Comparison of ENCODE assay signal across 8 cellular contexts in the genomic region with DNA sequence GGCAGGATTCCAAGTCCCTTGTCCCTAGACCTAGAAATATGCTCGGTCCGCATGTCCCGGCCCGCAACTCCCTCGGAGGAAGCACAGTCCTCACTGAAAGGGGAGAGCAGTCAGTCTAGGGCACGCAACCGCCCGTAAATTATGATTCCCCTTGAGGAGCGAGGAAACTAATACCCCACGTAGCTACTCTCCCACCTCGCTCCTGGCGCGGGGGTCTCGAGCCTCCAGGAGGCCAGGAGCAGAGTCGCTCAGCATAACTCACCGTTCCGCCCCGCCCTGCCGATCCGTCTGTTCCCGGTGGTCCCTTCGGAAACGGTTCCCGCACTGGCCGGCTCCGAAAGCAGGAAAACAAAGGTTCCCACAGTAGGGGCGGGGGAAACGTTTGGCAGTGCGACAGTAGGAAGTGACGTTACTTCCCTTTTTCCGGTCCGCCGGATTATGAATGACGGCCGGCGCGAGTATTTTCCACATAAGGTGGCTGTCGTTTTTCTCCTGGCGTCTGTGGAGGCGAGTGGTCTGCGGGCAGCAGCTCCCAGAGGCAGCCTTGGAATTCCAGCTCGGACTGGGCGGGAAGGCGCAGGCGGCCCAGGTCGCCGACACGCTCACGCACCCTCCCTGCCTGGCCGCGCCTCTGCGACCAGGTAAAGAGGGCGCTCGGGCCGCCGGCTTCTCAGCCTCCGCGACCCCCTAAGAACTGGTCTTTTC. TPM values are rescaled to one million over a fixed set of nuclear protein-coding genes. Genes with fewer than 3 reads are reported as not detected.
DNase-seq lines count a peak whose midpoint lies in the region; ATAC-seq, FAIRE-seq and TF ChIP-seq lines count a peak whose summit lies in the region.

A gene with protein sequence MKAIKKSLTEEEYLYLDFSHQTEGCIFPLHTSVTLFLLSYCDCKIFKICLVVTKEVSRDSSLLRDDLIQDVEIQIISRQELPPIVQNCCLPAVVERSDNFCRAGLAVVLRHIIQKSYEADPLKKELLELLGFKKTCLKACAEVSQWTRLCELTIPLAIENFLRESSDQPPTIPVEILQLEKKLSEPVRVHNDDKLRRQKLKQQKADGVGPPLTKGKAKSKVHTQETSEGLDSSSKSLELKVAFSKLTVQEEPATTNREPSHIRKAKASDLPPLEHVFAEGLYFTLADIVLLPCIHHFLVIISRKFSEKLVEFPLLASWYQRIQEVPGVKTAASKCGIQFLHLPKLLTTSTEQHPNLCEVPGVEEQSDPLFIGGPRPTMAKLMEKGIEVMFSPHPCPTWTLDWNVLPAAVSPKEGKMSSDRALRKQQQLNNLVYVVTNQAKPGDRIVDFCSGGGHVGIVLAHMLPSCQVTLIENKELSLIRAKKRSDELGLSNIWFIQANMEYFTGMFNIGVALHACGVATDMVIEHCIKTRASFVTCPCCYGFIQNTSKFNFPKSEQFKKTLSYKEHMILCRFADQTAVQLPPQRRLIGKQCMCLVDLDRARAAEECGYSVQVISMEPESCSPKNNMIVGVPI (plus strand): TSS at position 409 of the 705 bp plus-strand sequence. CDS start 8,830 bp downstream, outside the sequence.
A gene with protein sequence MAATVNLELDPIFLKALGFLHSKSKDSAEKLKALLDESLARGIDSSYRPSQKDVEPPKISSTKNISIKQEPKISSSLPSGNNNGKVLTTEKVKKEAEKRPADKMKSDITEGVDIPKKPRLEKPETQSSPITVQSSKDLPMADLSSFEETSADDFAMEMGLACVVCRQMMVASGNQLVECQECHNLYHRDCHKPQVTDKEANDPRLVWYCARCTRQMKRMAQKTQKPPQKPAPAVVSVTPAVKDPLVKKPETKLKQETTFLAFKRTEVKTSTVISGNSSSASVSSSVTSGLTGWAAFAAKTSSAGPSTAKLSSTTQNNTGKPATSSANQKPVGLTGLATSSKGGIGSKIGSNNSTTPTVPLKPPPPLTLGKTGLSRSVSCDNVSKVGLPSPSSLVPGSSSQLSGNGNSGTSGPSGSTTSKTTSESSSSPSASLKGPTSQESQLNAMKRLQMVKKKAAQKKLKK (minus strand): TSS at position 314 of the 705 bp plus-strand sequence. CDS start 8,684 bp downstream, outside the sequence.

- TF ChIP-seq CTCF in OCI-LY3 (IDR thresholded peaks at IDR 0.05; ENCODE audit: low read depth, low read length): no peak
- TF ChIP-seq CTCF in endothelial cell of umbilical vein (IDR thresholded peaks at IDR 0.05; ENCODE audit: extremely low read depth in 1 of 2, insufficient read depth in 1 of 2, low read depth in 1 of 2, low read length in 2 of 2): peak in 1 of 2 donors; percentile 0

- ATAC-seq in GM21515 (IDR thresholded peaks at IDR 0.05; ENCODE audit: unreplicated experiment): peak; percentile 80

- POLR2A ChIA-PET in endothelial cell of umbilical vein (lab: Charles Lee): interaction anchor here (0.6 kb wide), 1 partner anchor 561 kb away, joined by 4 read pairs; no protein-coding TSS in a partner anchor

- FAIRE-seq in endothelial cell of umbilical vein (lab: Jason Lieb, UNC): peak; percentile 85

- H3K4me3 ChIP-seq in OCI-LY3 (ENCODE audit: low read length): peak within 1 kb of the TSS; percentile 96
- peak within 1 kb of the TSS; percentile 46 to 93 (median 93) for H3K4me3 ChIP-seq in endothelial cell of umbilical vein (replicated peaks in 1 of 3; ENCODE audit: insufficient read depth in 1 of 3, low read depth in 1 of 3, low read length in 3 of 3)

- intact Hi-C loops in endothelial cell of umbilical vein (cut with micrococcal nuclease): loop anchor here (1.0 to 10.0 kb wide), 4 partner anchors 286 to 609 kb away; a partner anchor contains a TSS

- peaks cover 89% of the 10 kb centered on the region for H3K79me2 ChIP-seq in OCI-LY3 (ENCODE audit: low read length)
- H3K79me2 ChIP-seq in endothelial cell of umbilical vein (ENCODE audit: control insufficient read depth, insufficient read depth, low read length): peaks cover 56% of the 10 kb centered on the region

- H3K9me3 ChIP-seq in OCI-LY3 (ENCODE audit: insufficient read depth, low read length) (no peaks in the 10 kb centered on the region), endothelial cell of umbilical vein (replicated peaks; ENCODE audit: control insufficient read depth, insufficient read depth, low read length) (no peaks in the 10 kb centered on the region)

- H3K27ac ChIP-seq in OCI-LY3 (ENCODE audit: low read length) (peak within 1 kb of the TSS; percentile 43), endothelial cell of umbilical vein (ENCODE audit: insufficient read depth, low read depth, low read length) (peak within 1 kb of the TSS; percentile 61)

- H3K27me3 ChIP-seq in OCI-LY3 (ENCODE audit: low read depth, low read length) (no peaks in the 10 kb centered on the region), endothelial cell of umbilical vein (ENCODE audit: control insufficient read depth in 2 of 2, insufficient read depth in 2 of 2, low read length in 2 of 2) (no peaks in the 10 kb centered on the region)

- dilution Hi-C loops in endothelial cell of umbilical vein (cut with MboI; ENCODE audit: extremely low pct_ligation_motif_present, low sequenced_read_pairs): no loop called here

- H3K4me1 ChIP-seq in OCI-LY3 (ENCODE audit: low read length): peaks cover 36% of the 10 kb centered on the region
- H3K4me1 ChIP-seq in endothelial cell of umbilical vein (ENCODE audit: control insufficient read depth, extremely low read depth, insufficient read depth, low read length): peaks cover 16% of the 10 kb centered on the region

- DNase-seq in D341Med (ENCODE audit: low spot score): peak; percentile 87
- peak; percentile 58 for DNase-seq in HuH-7 (ENCODE audit: low spot score)
- DNase-seq in activated T-cell treated with anti-CD3 and anti-CD28 coated beads for 1 hour (ENCODE audit: low read depth): peak; percentile 81
- peak; percentile 95 for DNase-seq in endothelial cell of umbilical vein (ENCODE audit: low read depth, low spot score)
- peak; percentile 95 for DNase-seq in midbrain (lab: John Stamatoyannopoulos, UW)
- peak; percentile 70 to 79 for DNase-seq in stimulated activated CD8-positive, alpha-beta memory T cell treated with anti-CD3 and anti-CD28 coated beads, Interleukin-2, amount 100 ng/mL, for 1 hour (ENCODE audit: low read depth in 2 of 2)

- CTCF ChIA-PET in endothelial cell of umbilical vein (lab: Charles Lee): interaction anchor here (1.2 kb wide), 1 partner anchor 188 kb away, joined by 5 read pairs; no protein-coding TSS in a partner anchor

- H3K4me2 ChIP-seq in OCI-LY3 (ENCODE audit: low read length): peak within 1 kb of the TSS; percentile 90
- peak within 1 kb of the TSS; percentile 99 for H3K4me2 ChIP-seq in endothelial cell of umbilical vein (ENCODE audit: insufficient read depth, low read length)

- peak; percentile 89 for TF ChIP-seq POLR2A in endothelial cell of umbilical vein (IDR thresholded peaks at IDR 0.05; ENCODE audit: low read depth, low read length)

- peak within 1 kb of the TSS; percentile 89 for H3K9ac ChIP-seq in OCI-LY3 (ENCODE audit: low read length)
- peak within 1 kb of the TSS; percentile 82 for H3K9ac ChIP-seq in endothelial cell of umbilical vein (replicated peaks; ENCODE audit: extremely low read depth, insufficient read depth, low read length)

- H4K20me1 ChIP-seq in OCI-LY3 (ENCODE audit: insufficient read depth, low read length): no peaks in the 10 kb centered on the region
- H4K20me1 ChIP-seq in endothelial cell of umbilical vein (replicated peaks; ENCODE audit: control insufficient read depth, extremely low read depth, insufficient read depth, low read length): no peaks in the 10 kb centered on the region

- no TSS peak for BruUV-seq in endothelial cell of umbilical vein (replicated peaks; lab: Mats Ljungman, UMichigan)

- H3K36me3 ChIP-seq in OCI-LY3 (replicated peaks; ENCODE audit: low read depth, low read length) (peaks cover 4% of the 10 kb centered on the region), endothelial cell of umbilical vein (ENCODE audit: control insufficient read depth in 2 of 2, extremely low read depth in 1 of 2, insufficient read depth in 2 of 2, low read length in 2 of 2) (no peaks in the 10 kb centered on the region)

- no peaks in the 10 kb centered on the region for H3K9me1 ChIP-seq in endothelial cell of umbilical vein (replicated peaks; ENCODE audit: control insufficient read depth, extremely low read depth, insufficient read depth, low read length)

- H2AFZ ChIP-seq in OCI-LY3 (ENCODE audit: low read depth, low read length): peak within 1 kb of the TSS; percentile 90; the same call in 1 of the 2 replicates
- peak within 1 kb of the TSS; percentile 95 for H2AFZ ChIP-seq in endothelial cell of umbilical vein (ENCODE audit: low read depth, low read length)

TF ChIP-seq in endothelial cell of umbilical vein, 7 proteins besides CTCF, POLR2A, EP300 and RAD21:
- TF ChIP-seq GATA2 (IDR thresholded peaks at IDR 0.05; ENCODE audit: insufficient read depth, insufficient read length, low read depth, low read length): no peak
- TF ChIP-seq POLR2AphosphoS5 (IDR thresholded peaks at IDR 0.05; ENCODE audit: insufficient read depth, low read depth, low read length): peak; percentile 94
- peak; percentile 38 for TF ChIP-seq MYC (IDR thresholded peaks at IDR 0.05; ENCODE audit: low read depth, low read length)

RNA-seq across cellular contexts. Expression of the first gene that starts in this region (rescaled TPM):
- total RNA-seq in endothelial cell of umbilical vein: 11.3 and 13.1 TPM in 2 replicates
- polyA plus RNA-seq in endothelial cell of umbilical vein: 2.4 and 3.3 TPM in 2 replicates
- polyA plus RNA-seq in endothelial cell of umbilical vein (2011; cell fraction: cytosol; rRNA removed): 5.3 and 5.6 TPM in 2 replicates
- polyA plus RNA-seq in endothelial cell of umbilical vein (2011; cell fraction: nucleus; rRNA removed): 4.7 and 6.8 TPM in 2 replicates
- 5.6 and 7.7 TPM in 2 replicates for polyA plus RNA-seq in endothelial cell of umbilical vein (2012)
- polyA minus RNA-seq in endothelial cell of umbilical vein: 7.3 and 10.1 TPM in 2 replicates
- polyA minus RNA-seq in endothelial cell of umbilical vein (2011; cell fraction: cytosol; rRNA and poly(A)+ RNA removed): 9.5 TPM
- 17.5 and 19.8 TPM in 2 replicates for polyA minus RNA-seq in endothelial cell of umbilical vein (2011; cell fraction: nucleus; rRNA and poly(A)+ RNA removed)

RNA-seq across cellular contexts. Expression of the second gene that starts in this region (rescaled TPM):
- total RNA-seq in endothelial cell of umbilical vein: 19.5 and 19.7 TPM in 2 replicates
- 18.3 and 20.9 TPM in 2 replicates for polyA plus RNA-seq in endothelial cell of umbilical vein
- polyA plus RNA-seq in endothelial cell of umbilical vein (2011; cell fraction: cytosol; rRNA removed): 28.5 and 29.3 TPM in 2 replicates
- polyA plus RNA-seq in endothelial cell of umbilical vein (2011; cell fraction: nucleus; rRNA removed): 29.5 and 33.8 TPM in 2 replicates
- 21.8 and 29.8 TPM in 2 replicates for polyA plus RNA-seq in endothelial cell of umbilical vein (2012)
- 33.3 and 35.9 TPM in 2 replicates for polyA minus RNA-seq in endothelial cell of umbilical vein
- polyA minus RNA-seq in endothelial cell of umbilical vein (2011; cell fraction: cytosol; rRNA and poly(A)+ RNA removed): 5.0 TPM
- polyA minus RNA-seq in endothelial cell of umbilical vein (2011; cell fraction: nucleus; rRNA and poly(A)+ RNA removed): 20.2 and 24.7 TPM in 2 replicates

Comparison
In these comparisons a context has a peak if more than half of its experiments do, and no peak if none do; other contexts are left out.
1. Peak in every context shown above with its lines: DNase-seq, ATAC-seq, H3K4me3 ChIP-seq and H3K27ac ChIP-seq.